Comparison of ENCODE assay signal across 18 cellular contexts in genomic region chr3:182450942-182451607, GRCh38.
DNase-seq lines count a peak whose midpoint lies in the region; ATAC-seq, FAIRE-seq and TF ChIP-seq lines count a peak whose summit lies in the region.
"Had no signal": no experiment of that assay in that cellular context is flagged by ENCODE, and none has a peak within 500 bp of the region (broad histone marks: within the 10 kb centered on the region; RNA-seq: fewer than 3 reads in every experiment).

No MANE protein-coding gene starts in this region.

- in situ Hi-C loops in K562 (cut with MboI): no loop called here

- 36% methylated on average over 6 of the region's 6 CpGs for WGBS in K562 (ENCODE audit: insufficient coverage, low coverage, missing lambda C conversion rate)

- H3K9me3 ChIP-seq in K562 (replicated peaks; ENCODE audit: control insufficient read depth, insufficient read depth, low read depth, low read length): no peaks in the 10 kb centered on the region
- H3K9me3 ChIP-seq: BE2C, HAP-1, SK-N-SH had no signal

- no peak for TF ChIP-seq RAD21 in K562 (CRISPR knock-in tag; conservative IDR thresholded peaks at IDR 0.05 in 1 of 2, IDR thresholded peaks at IDR 0.05 in 1 of 2)

- H3K4me3 ChIP-seq in K562: no peak overlapping the region
- H3K4me3 ChIP-seq: HAP-1 had no signal

- H3K79me2 ChIP-seq in K562 (ENCODE audit: control insufficient read depth, insufficient read depth, low read length): no peaks in the 10 kb centered on the region

- POLR2A ChIA-PET in K562 (lab: Yijun Ruan, JAX): interaction anchor here (0.8 kb wide), 1 partner anchor 40 kb away, joined by 3 read pairs; no protein-coding TSS in a partner anchor

- TF ChIP-seq POLR2A in K562 (conservative IDR thresholded peaks at IDR 0.05): no peak

- ATAC-seq in K562 (peak; percentile 61), HG03439 (IDR thresholded peaks at IDR 0.05; ENCODE audit: unreplicated experiment) (no peak), HG03460 (IDR thresholded peaks at IDR 0.05; ENCODE audit: unreplicated experiment) (no peak)

- intact Hi-C loops in K562 (cut with micrococcal nuclease): no loop called here

- peak overlapping the region; percentile 88 for H2AFZ ChIP-seq in K562 (ENCODE audit: low read depth, low read length)

- H3K9ac ChIP-seq in K562 (ENCODE audit: insufficient read depth in 1 of 2, low read depth in 2 of 2, low read length in 2 of 2): no peak overlapping the region
- H3K9ac ChIP-seq: SK-N-SH had no signal

- CTCF ChIA-PET in K562 (lab: Yijun Ruan, JAX; ENCODE audit: low intra/inter-chr PET ratio): no interaction called here

- FAIRE-seq in K562 (lab: Jason Lieb, UNC) (no peak), RCC 7860 (lab: Jason Lieb, UNC) (no peak)

- DNase-seq in NCI-H146 (lab: John Stamatoyannopoulos, UW) (peak; percentile 48), K562 (ENCODE audit: extremely low read depth in 1 of 4, low spot score in 3 of 4) (no peak), kidney tubule cell (ENCODE audit: low spot score) (peak; percentile 14), GDM1 (lab: John Stamatoyannopoulos, UW) (no peak), RCC 7860 (ENCODE audit: low spot score) (no peak)
- DNase-seq: BE2C; CD4-positive, alpha-beta memory T cell; KG1; NCI-H1092 treated with DMSO at 0.1 percent for 48 hours; NCI-H1930; NCI-H510A treated with DMSO at 0.1 percent for 48 hours; NK-92 treated with Interleukin-12 subunit alpha and Interleukin-12 subunit beta, amount 100 ng/mL, for 24 hours; Right ventricle myocardium superior; SK-N-SH; T-helper 1 cell had no signal

- no peaks in the 10 kb centered on the region for H3K9me1 ChIP-seq in K562 (ENCODE audit: control insufficient read depth, insufficient read depth, low read length)

- TF ChIP-seq EP300 in K562 (IDR thresholded peaks at IDR 0.05; ENCODE audit: low read length): no peak

- H4K20me1 ChIP-seq in K562 (replicated peaks; ENCODE audit: control insufficient read depth, insufficient read depth, low read length): no peaks in the 10 kb centered on the region

- no TSS peak for BruUV-seq in K562 (replicated peaks; lab: Mats Ljungman, UMichigan)

- no peaks in the 10 kb centered on the region for H3K27me3 ChIP-seq in K562 (ENCODE audit: control insufficient read depth in 2 of 2, insufficient read depth in 2 of 2, low read length in 2 of 2)
- H3K27me3 ChIP-seq: BE2C had no signal

- 0 out of 2 replicates have a peak overlapping the region, but pooled peaks have one; percentile 19 for H3K4me2 ChIP-seq in K562 (ENCODE audit: insufficient read depth, low read length)
- H3K4me2 ChIP-seq: SK-N-SH had no signal

- no peak for TF ChIP-seq CTCF in K562 (IDR thresholded peaks at IDR 0.05 in 2 of 3, conservative IDR thresholded peaks at IDR 0.05 in 1 of 3; ENCODE audit: insufficient read depth in 2 of 3, low read depth in 1 of 3, low read length in 3 of 3)

- H3K27ac ChIP-seq in K562 (ENCODE audit: extremely low read depth, low read depth, low read length): no peak overlapping the region

- H3K4me1 ChIP-seq in K562 (replicated peaks in 1 of 2; ENCODE audit: control insufficient read depth in 2 of 2, insufficient read depth in 2 of 2, low read length in 2 of 2): peaks cover 0 to 2% of the 10 kb centered on the region in 2 experiments; a peak in 1 of 5 replicates
- H3K4me1 ChIP-seq: BE2C, HAP-1 had no signal

- no peaks in the 10 kb centered on the region for H3K36me3 ChIP-seq in K562 (ENCODE audit: control insufficient read depth, insufficient read depth, low read length)
- H3K36me3 ChIP-seq: BE2C, HAP-1 had no signal

TF ChIP-seq in K562, 482 proteins besides CTCF, POLR2A, EP300 and RAD21:
- TF ChIP-seq HMG20B (CRISPR knock-in tag; IDR thresholded peaks at IDR 0.05): no peak
TF ChIP-seq in K562: peak in this region for 0.

Comparison
In these comparisons a context has a peak if more than half of its experiments do, and no peak if none do; other contexts are left out.
1. DNase-seq: peak in NCI-H146 (single experiment) and kidney tubule cell (single experiment); none in K562 (0 of 4), GDM1 (single experiment) and RCC 7860 (single experiment).